In the genomic region with DNA sequence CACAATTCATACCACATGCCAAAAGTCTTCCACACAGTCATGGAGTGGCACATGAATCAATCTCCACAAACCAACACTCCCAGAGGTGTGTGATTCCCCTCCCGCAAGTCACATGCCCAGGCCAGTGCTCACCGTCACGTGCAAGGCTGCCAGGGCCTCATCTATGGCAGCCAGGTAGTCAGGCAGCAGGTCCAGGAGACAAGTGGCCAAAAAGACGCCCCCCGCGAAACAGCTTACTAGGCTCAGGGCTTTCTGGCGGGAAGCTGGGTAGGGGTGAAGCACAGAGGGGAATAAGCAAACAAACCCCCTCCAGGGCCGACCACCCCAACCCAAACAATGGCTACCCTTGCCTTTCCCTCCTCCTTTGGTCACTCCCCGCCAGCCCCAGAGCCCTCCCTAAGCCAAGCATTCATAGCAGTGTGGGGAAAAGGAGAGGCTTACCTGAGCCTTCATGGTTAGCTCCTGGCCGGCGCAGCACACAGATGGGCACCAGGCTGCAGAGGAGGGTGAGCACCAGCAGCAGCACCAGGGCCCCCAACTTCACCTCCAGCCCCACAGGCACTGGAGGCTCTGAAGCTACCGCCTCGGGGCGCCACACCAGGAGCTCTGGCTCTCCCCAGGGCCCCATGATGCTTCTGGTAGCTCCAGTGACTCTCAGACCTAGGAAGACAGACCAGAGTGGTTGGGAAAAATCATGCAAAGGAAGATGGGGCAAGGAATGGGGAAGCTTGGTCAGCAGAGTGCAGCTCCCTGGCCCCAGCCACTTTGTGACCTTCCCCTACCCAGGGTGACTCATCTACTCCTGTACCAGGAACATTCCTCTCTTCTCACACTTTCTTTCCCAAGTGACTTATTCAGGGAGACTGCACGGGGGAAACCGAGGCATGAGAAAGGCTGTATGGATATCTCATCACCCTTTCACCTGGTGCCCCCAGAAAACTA, we compare ENCODE assay signal across 6 cellular contexts. TPM values are rescaled to one million over a fixed set of nuclear protein-coding genes. Genes with fewer than 3 reads are reported as not detected.
A peak's percentile ranks its signal among the peaks of the same experiment; 100 is the strongest.
DNase-seq lines count a peak whose midpoint lies in the region; ATAC-seq lines count a peak whose summit lies in the region.

No MANE protein-coding gene starts in this region.

- WGBS in mesenchymal stem cell, result 29% methylated on average over 12 of the region's 16 CpGs

- no peaks in the 10 kb centered on the region for H3K27me3 ChIP-seq in mesenchymal stem cell (ENCODE audit: control insufficient read depth in 1 of 2, insufficient read depth in 1 of 2, low read length in 2 of 2)

- H3K14ac ChIP-seq in mesenchymal stem cell (ENCODE audit: low read length in 2 of 2), result peak overlapping the region in 1 of 2 experiments; percentile 89

- peak overlapping the region in 1 of 2 experiments; percentile 48 for H3K23ac ChIP-seq in mesenchymal stem cell (ENCODE audit: low read length in 2 of 2)

- peak overlapping the region; percentile 72 to 97 for H3K4me3 ChIP-seq in mesenchymal stem cell (ENCODE audit: insufficient read depth in 1 of 2, low read depth in 1 of 2, low read length in 2 of 2)

- no peaks in the 10 kb centered on the region for H3K9me3 Mint-ChIP-seq in activated naive CD4-positive, alpha-beta T cell treated with anti-CD3 and anti-CD28 coated beads, Interleukin-2, amount 50 U/mL, for 72 hours

- no peaks in the 10 kb centered on the region for H3K9me3 ChIP-seq in mesenchymal stem cell (ENCODE audit: control insufficient read depth, low read length)

- DNase-seq in HCEC 1CT, result peak; percentile 72
- no peak for DNase-seq in activated naive CD4-positive, alpha-beta T cell treated with anti-CD3 and anti-CD28 coated beads, Interleukin-2, amount 50 U/mL, for 72 hours (ENCODE audit: low spot score in 2 of 2)
- peak; percentile 85 for DNase-seq in mesenchymal stem cell
- DNase-seq in NCI-H446 (lab: John Stamatoyannopoulos, UW), result no peak
- no peak for DNase-seq in NCI-H1694 treated with DMSO at 0.1 percent for 48 hours (lab: John Stamatoyannopoulos, UW)

- no peak overlapping the region for H2BK15ac ChIP-seq in mesenchymal stem cell (ENCODE audit: low read depth, poor library complexity, severe bottlenecking)

- H3K36me3 Mint-ChIP-seq in activated naive CD4-positive, alpha-beta T cell treated with anti-CD3 and anti-CD28 coated beads, Interleukin-2, amount 50 U/mL, for 72 hours, result peaks cover 38 to 46% of the 10 kb centered on the region in 2 donors

- peaks cover 10% of the 10 kb centered on the region for H3K79me1 ChIP-seq in mesenchymal stem cell (replicated peaks; ENCODE audit: low read length, poor library complexity, severe bottlenecking)

- peak overlapping the region; percentile 65 for H4K8ac ChIP-seq in mesenchymal stem cell (ENCODE audit: low read length)

- H2AK5ac ChIP-seq in mesenchymal stem cell (ENCODE audit: low read length, severe bottlenecking), result no peak overlapping the region

- H3K9ac ChIP-seq in mesenchymal stem cell (ENCODE audit: low read length), result peak overlapping the region; percentile 92

- peak overlapping the region; percentile 9 to 93 for H3K4ac ChIP-seq in mesenchymal stem cell (ENCODE audit: low read depth in 1 of 2, low read length in 2 of 2)

- peak overlapping the region; percentile 78 to 94 for H3K27ac Mint-ChIP-seq in activated naive CD4-positive, alpha-beta T cell treated with anti-CD3 and anti-CD28 coated beads, Interleukin-2, amount 50 U/mL, for 72 hours

- ATAC-seq in activated naive CD4-positive, alpha-beta T cell treated with anti-CD3 and anti-CD28 coated beads, Interleukin-2, amount 50 U/mL, for 72 hours, result no peak
- ATAC-seq in HG03135 (IDR thresholded peaks at IDR 0.05; ENCODE audit: unreplicated experiment), result no peak

- H3K27ac ChIP-seq in mesenchymal stem cell (ENCODE audit: low read length, poor library complexity, severe bottlenecking), result peak overlapping the region; percentile 86

- H3K4me1 ChIP-seq in mesenchymal stem cell (ENCODE audit: control insufficient read depth, insufficient read depth, low read depth, low read length), result peaks cover 7% of the 10 kb centered on the region

- peaks cover 16 to 24% of the 10 kb centered on the region in 2 experiments for H3K36me3 ChIP-seq in mesenchymal stem cell (ENCODE audit: control insufficient read depth in 1 of 2, insufficient read depth in 2 of 2, low read depth in 1 of 2, low read length in 2 of 2)

- H3K18ac ChIP-seq in mesenchymal stem cell (ENCODE audit: low read depth in 1 of 2, low read length in 2 of 2), result peak overlapping the region; percentile 34 to 75

- peak overlapping the region; percentile 56 for H2BK120ac ChIP-seq in mesenchymal stem cell (ENCODE audit: low read depth, low read length)

- H3K4me2 ChIP-seq in mesenchymal stem cell (ENCODE audit: low read length, poor library complexity, severe bottlenecking), result peak overlapping the region; percentile 83

- H2BK12ac ChIP-seq in mesenchymal stem cell (ENCODE audit: low read length in 2 of 2), result peak overlapping the region; percentile 14 to 81

- no peak overlapping the region for H2BK5ac ChIP-seq in mesenchymal stem cell (ENCODE audit: low read depth, low read length, poor library complexity, severe bottlenecking)

- no peak overlapping the region for H2AFZ ChIP-seq in mesenchymal stem cell (ENCODE audit: low read depth, low read length)

- peak overlapping the region; percentile 14 for H4K91ac ChIP-seq in mesenchymal stem cell (ENCODE audit: low read length)

RNA-seq across cellular contexts. Expression of gene SLC39A1, which starts 1.0 kb away (rescaled TPM):
- total RNA-seq in activated naive CD4-positive, alpha-beta T cell treated with anti-CD3 and anti-CD28 coated beads, Interleukin-2, amount 50 U/mL, for 72 hours, result 10 to 100 TPM; 54.9 to 96.6 TPM
- polyA plus RNA-seq in mesenchymal stem cell (2013, experiment 1 of 2), result 106 TPM
- polyA plus RNA-seq in mesenchymal stem cell (2013, experiment 2 of 2), result 105 TPM

RNA-seq across cellular contexts. Expression of gene CRTC2, which starts 3.9 kb away (rescaled TPM):
- 100 to 1,000 TPM in 1 of 2 donors, 10 to 100 TPM in 1; 67.6 to 174 TPM for total RNA-seq in activated naive CD4-positive, alpha-beta T cell treated with anti-CD3 and anti-CD28 coated beads, Interleukin-2, amount 50 U/mL, for 72 hours
- 30.3 TPM for polyA plus RNA-seq in mesenchymal stem cell (2013, experiment 1 of 2)
- 27.0 TPM for polyA plus RNA-seq in mesenchymal stem cell (2013, experiment 2 of 2)

RNA-seq across cellular contexts. Expression of gene CREB3L4, which starts 5.3 kb away (rescaled TPM):
- total RNA-seq in activated naive CD4-positive, alpha-beta T cell treated with anti-CD3 and anti-CD28 coated beads, Interleukin-2, amount 50 U/mL, for 72 hours, result 10 to 100 TPM in 1 of 2 donors, 1 to 10 TPM in 1; 8.9 to 12.0 TPM
- polyA plus RNA-seq in mesenchymal stem cell (2013, experiment 1 of 2), result 3.3 TPM
- 2.9 TPM for polyA plus RNA-seq in mesenchymal stem cell (2013, experiment 2 of 2)

RNA-seq across cellular contexts. Expression of gene JTB, which starts 15.1 kb away (rescaled TPM):
- total RNA-seq in activated naive CD4-positive, alpha-beta T cell treated with anti-CD3 and anti-CD28 coated beads, Interleukin-2, amount 50 U/mL, for 72 hours, result 100 to 1,000 TPM in 1 of 2 donors, 10 to 100 TPM in 1; 51.0 to 130 TPM
- polyA plus RNA-seq in mesenchymal stem cell (2013, experiment 1 of 2), result 145 TPM
- polyA plus RNA-seq in mesenchymal stem cell (2013, experiment 2 of 2), result 154 TPM

RNA-seq across cellular contexts. Expression of gene DENND4B, which starts 15.8 kb away (rescaled TPM):
- total RNA-seq in activated naive CD4-positive, alpha-beta T cell treated with anti-CD3 and anti-CD28 coated beads, Interleukin-2, amount 50 U/mL, for 72 hours, result 100 to 1,000 TPM; 131 to 132 TPM
- 21.7 TPM for polyA plus RNA-seq in mesenchymal stem cell (2013, experiment 1 of 2)
- polyA plus RNA-seq in mesenchymal stem cell (2013, experiment 2 of 2), result 18.0 TPM

Comparison
In these comparisons a context has a peak if more than half of its experiments do, and no peak if none do; other contexts are left out.
1. DNase-seq: peak in HCEC 1CT (single experiment) and mesenchymal stem cell (single experiment); none in activated naive CD4-positive, alpha-beta T cell treated with anti-CD3 and anti-CD28 coated beads, Interleukin-2, amount 50 U/mL, for 72 hours (0 of 2), NCI-H446 (0 of 2) and NCI-H1694 treated with DMSO at 0.1 percent for 48 hours (single experiment).